In genomic region chr1:221687731-221688487, GRCh38 we compare ENCODE assay signal across 20 cellular contexts. TPM values are rescaled to one million over a fixed set of nuclear protein-coding genes. Genes with fewer than 3 reads are reported as not detected.
DNase-seq lines count a peak whose midpoint lies in the region; ATAC-seq and TF ChIP-seq lines count a peak whose summit lies in the region.
"Had no signal": no experiment of that assay in that cellular context is flagged by ENCODE, and none has a peak within 500 bp of the region (broad histone marks: within the 10 kb centered on the region; RNA-seq: fewer than 3 reads in every experiment).

No MANE protein-coding gene starts in this region.

- no peak overlapping the region for H3K14ac ChIP-seq in mesenchymal stem cell (ENCODE audit: low read length in 2 of 2)

- H2BK120ac ChIP-seq in mesenchymal stem cell (ENCODE audit: low read depth, low read length) = peak overlapping the region; percentile 71

- no peak overlapping the region for H3K9ac ChIP-seq in mesenchymal stem cell (ENCODE audit: low read length)

- intact Hi-C loops in heart left ventricle (cut with DNase I) = no loop called here
- intact Hi-C loops in cardiac septum (cut with DNase I) = no loop called here

- WGBS in heart left ventricle, 4 donors = 46 to 61% (median 48%) methylated on average over 4 of the region's 4 CpGs
- WGBS in mesenchymal stem cell = 82% methylated on average over 4 of the region's 4 CpGs

- peak overlapping the region; percentile 72 to 88 for H3K18ac ChIP-seq in mesenchymal stem cell (ENCODE audit: low read depth in 1 of 2, low read length in 2 of 2)

- TF ChIP-seq POLR2A in heart left ventricle (IDR thresholded peaks at IDR 0.05) = no peak

- peak overlapping the region; percentile 40 for H2BK15ac ChIP-seq in mesenchymal stem cell (ENCODE audit: low read depth, poor library complexity, severe bottlenecking)

- no peak overlapping the region for H3K23ac ChIP-seq in mesenchymal stem cell (ENCODE audit: low read length in 2 of 2)

- H3K36me3 ChIP-seq in heart left ventricle = no peaks in the 10 kb centered on the region
- H3K36me3 ChIP-seq in mesenchymal stem cell (ENCODE audit: control insufficient read depth in 1 of 2, insufficient read depth in 2 of 2, low read depth in 1 of 2, low read length in 2 of 2) = no peaks in the 10 kb centered on the region
- H3K36me3 ChIP-seq: ascending aorta, tibial nerve had no signal

- H3K27me3 ChIP-seq in heart left ventricle = no peaks in the 10 kb centered on the region
- no peaks in the 10 kb centered on the region for H3K27me3 ChIP-seq in mesenchymal stem cell (ENCODE audit: control insufficient read depth in 1 of 2, insufficient read depth in 1 of 2, low read length in 2 of 2)
- H3K27me3 ChIP-seq: ascending aorta, tibial nerve had no signal

- H3K27ac ChIP-seq in heart left ventricle = no peak overlapping the region
- no peak overlapping the region for H3K27ac ChIP-seq in mesenchymal stem cell (ENCODE audit: low read length, poor library complexity, severe bottlenecking)
- H3K27ac ChIP-seq: ascending aorta, tibial nerve had no signal

- no peak for DNase-seq in heart left ventricle
- DNase-seq in cardiac septum (ENCODE audit: low spot score) = no peak
- peak; percentile 28 for DNase-seq in UCSD-AML1 (lab: John Stamatoyannopoulos, UW; ENCODE audit: unreplicated experiment)
- DNase-seq in mesenchymal stem cell = peak; percentile 55
- no peak for DNase-seq in effector CD4-positive, alpha-beta T cell
- DNase-seq in NCI-H1105 (lab: John Stamatoyannopoulos, UW) = no peak
- DNase-seq in NCI-H774 (lab: John Stamatoyannopoulos, UW) = no peak
- DNase-seq: ACHN; activated CD4-positive, alpha-beta T cell treated with anti-CD3 and anti-CD28 coated beads for 4 hours; activated naive CD4-positive, alpha-beta T cell treated with Interleukin-2 at 50 U/mL for 16 hours; DMS79; head of caudate nucleus; MV-4-11; naive B cell; NCI-H524 treated with DMSO at 0.1 percent for 48 hours; PC-3 had no signal

- H3K79me1 ChIP-seq in mesenchymal stem cell (replicated peaks; ENCODE audit: low read length, poor library complexity, severe bottlenecking) = no peaks in the 10 kb centered on the region

- H2BK12ac ChIP-seq in mesenchymal stem cell (ENCODE audit: low read length in 2 of 2) = peak overlapping the region; percentile 15 to 92

- ATAC-seq in heart left ventricle = peak; percentile 28 to 69 (median 52)
- ATAC-seq in GM18519 (IDR thresholded peaks at IDR 0.05; ENCODE audit: low FRiP score, unreplicated experiment) = no peak
- ATAC-seq: HepG2, PC-3 had no signal

- peak overlapping the region; percentile 69 for H4K8ac ChIP-seq in mesenchymal stem cell (ENCODE audit: low read length)

- H3K4me1 ChIP-seq in heart left ventricle (peaks cover 0 to 8% (median 0%) of the 10 kb centered on the region in 12 donors), mesenchymal stem cell (ENCODE audit: control insufficient read depth, insufficient read depth, low read depth, low read length) (no peaks in the 10 kb centered on the region)
- H3K4me1 ChIP-seq: ascending aorta, tibial nerve had no signal

- peaks cover 0 to 2% (median 0%) of the 10 kb centered on the region in 12 donors for H3K9me3 ChIP-seq in heart left ventricle
- no peaks in the 10 kb centered on the region for H3K9me3 ChIP-seq in mesenchymal stem cell (ENCODE audit: control insufficient read depth, low read length)
- H3K9me3 ChIP-seq: ascending aorta, tibial nerve had no signal

- peak overlapping the region; percentile 65 for H4K91ac ChIP-seq in mesenchymal stem cell (ENCODE audit: low read length)

- no peak overlapping the region for H2BK5ac ChIP-seq in mesenchymal stem cell (ENCODE audit: low read depth, low read length, poor library complexity, severe bottlenecking)

- H3K4ac ChIP-seq in mesenchymal stem cell (ENCODE audit: low read depth in 1 of 2, low read length in 2 of 2) = no peak overlapping the region

- no peak overlapping the region for H3K4me2 ChIP-seq in mesenchymal stem cell (ENCODE audit: low read length, poor library complexity, severe bottlenecking)

- no peak overlapping the region for H2AK5ac ChIP-seq in mesenchymal stem cell (ENCODE audit: low read length, severe bottlenecking)

- no peak overlapping the region for H3K4me3 ChIP-seq in heart left ventricle
- H3K4me3 ChIP-seq in mesenchymal stem cell (ENCODE audit: insufficient read depth in 1 of 2, low read depth in 1 of 2, low read length in 2 of 2) = no peak overlapping the region
- H3K4me3 ChIP-seq: ascending aorta, tibial nerve had no signal

- no peak for TF ChIP-seq CTCF in heart left ventricle (IDR thresholded peaks at IDR 0.05)

- no peak overlapping the region for H2AFZ ChIP-seq in mesenchymal stem cell (ENCODE audit: low read depth, low read length)

RNA-seq across cellular contexts. Expression of gene DUSP10, which starts 54.0 kb away (rescaled TPM):
- 1 to 10 TPM; 2.8 to 7.1 (median 4.4) TPM for total RNA-seq in heart left ventricle
- polyA plus RNA-seq in heart left ventricle = 1 to 10 TPM; 2.2 to 2.7 TPM
- total RNA-seq in cardiac septum = 2.8 TPM
- polyA plus RNA-seq in mesenchymal stem cell (2013, experiment 1 of 2) = 46.8 TPM
- polyA plus RNA-seq in mesenchymal stem cell (2013, experiment 2 of 2) = 45.6 TPM

Comparison
In these comparisons a context has a peak if more than half of its experiments do, and no peak if none do; other contexts are left out.
1. DNase-seq: peak in UCSD-AML1 (single experiment) and mesenchymal stem cell (single experiment); none in heart left ventricle (0 of 5), cardiac septum (single experiment), effector CD4-positive, alpha-beta T cell (single experiment), NCI-H1105 (single experiment) and NCI-H774 (single experiment).